Comparison of ENCODE assay signal across 25 cellular contexts in the genomic region with DNA sequence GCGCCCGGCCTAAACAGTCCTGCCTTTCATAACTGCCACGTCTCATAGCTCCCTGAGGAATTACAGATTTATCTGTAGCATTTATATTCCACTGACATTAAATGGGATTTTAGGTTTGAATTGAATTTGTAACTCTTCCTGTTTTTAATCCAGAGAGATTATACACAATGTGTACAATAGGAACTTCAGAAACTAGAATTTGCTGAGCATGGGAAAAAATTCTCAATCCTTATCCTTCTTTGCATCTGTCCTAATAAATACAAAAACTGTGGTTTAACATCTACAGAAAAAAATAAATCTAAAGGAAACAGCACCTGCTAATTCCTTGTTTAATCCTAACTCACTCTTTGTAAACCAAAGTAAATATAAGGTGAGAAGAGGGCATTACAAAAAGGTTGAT. TPM values are rescaled to one million over a fixed set of nuclear protein-coding genes. Genes with fewer than 3 reads are reported as not detected.
DNase-seq lines count a peak whose midpoint lies in the region; ATAC-seq and TF ChIP-seq lines count a peak whose summit lies in the region.
"Had no signal": no experiment of that assay in that cellular context is flagged by ENCODE, and none has a peak within 500 bp of the region (broad histone marks: within the 10 kb centered on the region; RNA-seq: fewer than 3 reads in every experiment).

No MANE protein-coding gene starts in this region.

- H3K27ac Mint-ChIP-seq in MCF 10A (ENCODE audit: low read depth, unreplicated experiment) (no peak overlapping the region), neural crest cell (ENCODE audit: unreplicated experiment) (no peak overlapping the region)
- H3K27ac Mint-ChIP-seq in effector memory CD8-positive, alpha-beta T cell = peak overlapping the region; percentile 35 to 80
- H3K27ac Mint-ChIP-seq: B cell, H9, HFFc6 had no signal

- no peak overlapping the region for H2BK5ac ChIP-seq in mesendoderm (ENCODE audit: low read length)

- peak overlapping the region; percentile 23 for H3K4me3 Mint-ChIP-seq in MCF 10A (ENCODE audit: unreplicated experiment)
- H3K4me3 Mint-ChIP-seq in effector memory CD8-positive, alpha-beta T cell = no peak overlapping the region
- H3K4me3 Mint-ChIP-seq in neural crest cell = peak overlapping the region; percentile 10
- H3K4me3 Mint-ChIP-seq: B cell, CD14-positive monocyte, H9, HFFc6 had no signal

- H3K9me3 Mint-ChIP-seq in MCF 10A (ENCODE audit: unreplicated experiment) = no peaks in the 10 kb centered on the region
- no peaks in the 10 kb centered on the region for H3K9me3 Mint-ChIP-seq in effector memory CD8-positive, alpha-beta T cell
- H3K9me3 Mint-ChIP-seq in neural crest cell = peaks cover 3% of the 10 kb centered on the region
- H3K9me3 Mint-ChIP-seq: CD14-positive monocyte, H9, HFFc6 had no signal

- H3K36me3 ChIP-seq in breast epithelium (no peaks in the 10 kb centered on the region), SK-N-MC (ENCODE audit: insufficient read depth, low read length) (peaks cover 14% of the 10 kb centered on the region), mesendoderm (ENCODE audit: control insufficient read depth, insufficient read depth, low read length) (no peaks in the 10 kb centered on the region), prostate gland (no peaks in the 10 kb centered on the region)

- no TSS peak for BruUV-seq in MCF 10A (replicated peaks; lab: Mats Ljungman, UMichigan)

- ATAC-seq in effector memory CD8-positive, alpha-beta T cell (replicated peaks) = no peak
- no peak for ATAC-seq in GM21381 (IDR thresholded peaks at IDR 0.05; ENCODE audit: unreplicated experiment)
- ATAC-seq: GM12878 had no signal

- H3K79me1 ChIP-seq in mesendoderm (ENCODE audit: low read length) = no peaks in the 10 kb centered on the region

- H3K4me3 ChIP-seq in breast epithelium = no peak overlapping the region
- no peak overlapping the region for H3K4me3 ChIP-seq in SK-N-MC
- H3K4me3 ChIP-seq in mesendoderm (ENCODE audit: low read length) = no peak overlapping the region
- H3K4me3 ChIP-seq in prostate gland = no peak overlapping the region
- H3K4me3 ChIP-seq: GM12878 had no signal

- H4K5ac ChIP-seq in mesendoderm (ENCODE audit: low read length) = no peak overlapping the region

- H3K4me1 Mint-ChIP-seq in MCF 10A (ENCODE audit: insufficient read depth, unreplicated experiment) = peaks cover 8% of the 10 kb centered on the region
- H3K4me1 Mint-ChIP-seq in effector memory CD8-positive, alpha-beta T cell (ENCODE audit: low read depth in 2 of 2) = peaks cover 21 to 29% of the 10 kb centered on the region in 2 donors
- H3K4me1 Mint-ChIP-seq in neural crest cell = peaks cover 29% of the 10 kb centered on the region

- POLR2A ChIA-PET in MCF 10A (lab: Yijun Ruan, JAX) = interaction anchor here (0.7 kb wide), 1 partner anchor 270 kb away, joined by 3 read pairs; no protein-coding TSS in a partner anchor

- no peak overlapping the region for H4K8ac ChIP-seq in mesendoderm (ENCODE audit: low read depth, low read length)

- H3K9ac ChIP-seq in SK-N-MC (ENCODE audit: insufficient read length) (no peak overlapping the region), mesendoderm (ENCODE audit: low read length) (no peak overlapping the region)

- H3K27me3 ChIP-seq in breast epithelium = no peaks in the 10 kb centered on the region
- H3K27me3 ChIP-seq in mesendoderm (ENCODE audit: insufficient read depth, low read length, poor library complexity) = no peaks in the 10 kb centered on the region
- H3K27me3 ChIP-seq in prostate gland (replicated peaks; ENCODE audit: insufficient read depth) = no peaks in the 10 kb centered on the region

- intact Hi-C loops in MCF 10A (cut with micrococcal nuclease) (no loop called here), breast epithelium (cut with DNase I; ENCODE audit: low total_unique reads) (no loop called here), prostate gland (cut with DNase I) (loop anchor here (5.0 to 10.0 kb wide), 3 partner anchors 137 to 1006 kb away; a partner anchor contains a TSS)

- H2BK120ac ChIP-seq in mesendoderm (ENCODE audit: low read depth, low read length) = no peak overlapping the region

- no peaks in the 10 kb centered on the region for H3K79me2 ChIP-seq in mesendoderm (ENCODE audit: control insufficient read depth, insufficient read depth, low read length)

- H3K36me3 Mint-ChIP-seq in MCF 10A (ENCODE audit: insufficient read depth, unreplicated experiment) (peaks cover 33% of the 10 kb centered on the region), neural crest cell (ENCODE audit: low read depth) (peaks cover 19% of the 10 kb centered on the region)
- peaks cover 19% of the 10 kb centered on the region for H3K36me3 Mint-ChIP-seq in effector memory CD8-positive, alpha-beta T cell (ENCODE audit: insufficient read depth)

- TF ChIP-seq POLR2A in breast epithelium (IDR thresholded peaks at IDR 0.05) (no peak), prostate gland (IDR thresholded peaks at IDR 0.05) (no peak)

- H3K4me1 ChIP-seq in breast epithelium (no peaks in the 10 kb centered on the region), mesendoderm (ENCODE audit: control insufficient read depth, low read depth, low read length) (no peaks in the 10 kb centered on the region), prostate gland (replicated peaks) (no peaks in the 10 kb centered on the region)

- no peak overlapping the region for H2AK5ac ChIP-seq in mesendoderm (ENCODE audit: low read length)

- H3K27ac ChIP-seq in breast epithelium = no peak overlapping the region
- peak overlapping the region; percentile 63 for H3K27ac ChIP-seq in SK-N-MC
- H3K27ac ChIP-seq in mesendoderm (ENCODE audit: low read depth, low read length) = no peak overlapping the region
- H3K27ac ChIP-seq in prostate gland = no peak overlapping the region
- H3K27ac ChIP-seq: RWPE1 had no signal

- CTCF ChIA-PET in MCF 10A (lab: Yijun Ruan, JAX) = no interaction called here

- no peak overlapping the region for H3K4me2 ChIP-seq in mesendoderm (ENCODE audit: low read length)

- TF ChIP-seq CTCF in MCF 10A (IDR thresholded peaks at IDR 0.05; ENCODE audit: unreplicated experiment) (no peak), breast epithelium (IDR thresholded peaks at IDR 0.05) (no peak), neural crest cell (conservative IDR thresholded peaks at IDR 0.05) (no peak), prostate gland (IDR thresholded peaks at IDR 0.05) (no peak)

- H2BK15ac ChIP-seq in mesendoderm (replicated peaks; ENCODE audit: low read depth) = no peak overlapping the region

- WGBS in mesendoderm (ENCODE audit: extremely low coverage, insufficient coverage, low lambda C conversion rate) = no CpG with 5 or more reads among the region's 3 CpGs
- WGBS in prostate gland = 90% methylated on average over 3 of the region's 3 CpGs

- H3K4ac ChIP-seq in mesendoderm (ENCODE audit: low read depth, low read length) = no peak overlapping the region

- H3K9me3 ChIP-seq in breast epithelium (no peaks in the 10 kb centered on the region), SK-N-MC (ENCODE audit: low read depth, low read length) (no peaks in the 10 kb centered on the region), prostate gland (no peaks in the 10 kb centered on the region)

- no peak overlapping the region for H3K56ac ChIP-seq in mesendoderm (ENCODE audit: low read length)

- H3K27me3 Mint-ChIP-seq in MCF 10A (ENCODE audit: insufficient read depth, unreplicated experiment) (no peaks in the 10 kb centered on the region), neural crest cell (ENCODE audit: low read depth) (no peaks in the 10 kb centered on the region)
- H3K27me3 Mint-ChIP-seq in effector memory CD8-positive, alpha-beta T cell = no peaks in the 10 kb centered on the region
- H3K27me3 Mint-ChIP-seq: B cell had no signal

- H3K18ac ChIP-seq in mesendoderm (ENCODE audit: low read length) = no peak overlapping the region

- no peak overlapping the region for H3K23ac ChIP-seq in mesendoderm (ENCODE audit: low read length)

- DNase-seq in MCF 10A (ENCODE audit: unreplicated experiment) (no peak), breast epithelium (ENCODE audit: low spot score in 2 of 2) (no peak), SK-N-MC (ENCODE audit: low read depth, low spot score) (no peak), neural crest cell (ENCODE audit: low read depth, low spot score) (no peak), mesendoderm (no peak), prostate gland (ENCODE audit: low spot score) (no peak)
- no peak for DNase-seq in effector memory CD8-positive, alpha-beta T cell
- DNase-seq: COR-L47; DMS 273 treated with DMSO at 0.1 percent for 48 hours; DND-41; H9; HFFc6; KG1; NCI-H1105; NCI-H2029 treated with DMSO at 0.1 percent for 48 hours; NCI-H226; NCI-H510A treated with DMSO at 0.1 percent for 48 hours; NCI-H774; NK-92 treated with Interleukin-12 subunit alpha and Interleukin-12 subunit beta, amount 100 ng/mL, for 24 hours; SIG-M5 had no signal

RNA-seq across cellular contexts. Expression of a gene that starts 2.2 kb away (rescaled TPM):
- total RNA-seq in MCF 10A (2022) = 6.9 and 10.2 TPM in 2 replicates
- total RNA-seq in breast epithelium = 10 to 100 TPM in 2 of 3 donors, 1 to 10 TPM in 1; 7.4 to 18.3 (median 16.4) TPM
- total RNA-seq in neural crest cell = 4.9 and 5.8 TPM in 2 replicates
- polyA plus RNA-seq in mesendoderm (2013, experiment 1 of 2) = 1.3 TPM
- polyA plus RNA-seq in mesendoderm (2013, experiment 2 of 2) = 1.1 TPM
- total RNA-seq in prostate gland = 10 to 100 TPM in 1 of 2 donors, 1 to 10 TPM in 1; 7.4 to 14.0 TPM

RNA-seq across cellular contexts. Expression of a gene that starts 2.2 kb away (rescaled TPM):
- total RNA-seq in MCF 10A (2022) (2.7 and 3.3 TPM in 2 replicates), breast epithelium (10 to 100 TPM in 1 of 3 donors, 1 to 10 TPM in 2; 6.2 to 10.5 (median 8.0) TPM), neural crest cell (9.3 and 11.4 TPM in 2 replicates), prostate gland (1 to 10 TPM; 6.1 to 7.7 TPM)
- polyA plus RNA-seq in mesendoderm (2013, experiment 1 of 2) = 4.9 TPM
- 5.0 TPM for polyA plus RNA-seq in mesendoderm (2013, experiment 2 of 2)

Comparison
In these comparisons a context has a peak if more than half of its experiments do, and no peak if none do; other contexts are left out.
1. H3K27ac Mint-ChIP-seq: peak in effector memory CD8-positive, alpha-beta T cell (2 of 2); none in MCF 10A (single experiment) and neural crest cell (single experiment).
2. H3K4me3 Mint-ChIP-seq: peak in MCF 10A (single experiment) and neural crest cell (single experiment); none in effector memory CD8-positive, alpha-beta T cell (0 of 2).